In the genomic region with DNA sequence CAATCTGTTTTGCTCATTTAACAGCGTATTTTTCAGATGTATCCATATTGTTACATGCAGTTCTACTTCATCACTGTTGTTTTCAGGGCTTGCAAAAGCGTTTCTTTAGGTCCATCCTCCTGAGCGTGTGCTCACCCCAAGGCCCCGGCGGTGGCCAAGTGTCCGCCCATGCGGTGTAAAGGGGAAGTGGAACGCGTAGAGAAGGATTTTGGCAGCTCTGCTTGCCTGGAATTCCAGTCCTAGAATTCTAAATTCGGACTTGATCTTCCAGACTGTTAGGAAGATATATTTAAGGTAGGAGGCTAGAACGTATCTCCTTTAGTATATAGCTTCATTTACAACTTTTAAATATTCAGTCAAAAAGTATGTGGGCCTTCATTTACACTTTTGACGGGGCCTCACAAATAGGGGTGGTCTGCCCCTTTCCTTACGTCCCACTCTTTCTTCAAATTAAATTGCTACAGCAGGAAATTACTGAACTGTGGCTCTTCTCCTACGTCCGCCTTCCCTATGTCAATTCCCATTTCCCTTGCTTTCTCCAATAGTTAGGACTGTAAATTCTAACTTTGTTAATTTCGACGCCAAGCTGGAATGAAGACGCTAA, we compare ENCODE assay signal across 7 cellular contexts. TPM values are rescaled to one million over a fixed set of nuclear protein-coding genes. Genes with fewer than 3 reads are reported as not detected.
DNase-seq lines count a peak whose midpoint lies in the region; ATAC-seq and TF ChIP-seq lines count a peak whose summit lies in the region.

No MANE protein-coding gene starts in this region.

- peak overlapping the region; percentile 94 for H3K4me3 Mint-ChIP-seq in activated naive CD8-positive, alpha-beta T cell treated with anti-CD3 and anti-CD28 coated beads, Interleukin-2, amount 10 ng/mL, durations not matched to agents 7 days and 5 days

- no peak for TF ChIP-seq POLR2A in prostate gland (IDR thresholded peaks at IDR 0.05)

- no peaks in the 10 kb centered on the region for H3K27me3 Mint-ChIP-seq in activated naive CD8-positive, alpha-beta T cell treated with anti-CD3 and anti-CD28 coated beads, Interleukin-2, amount 10 ng/mL, durations not matched to agents 7 days and 5 days

- H3K36me3 ChIP-seq in right atrium auricular region (no peaks in the 10 kb centered on the region), prostate gland (no peaks in the 10 kb centered on the region)

- DNase-seq in ELF-1 (ENCODE audit: low read depth, low spot score): peak; percentile 70
- DNase-seq in M059J (ENCODE audit: low read depth): peak; percentile 64
- DNase-seq in activated naive CD8-positive, alpha-beta T cell treated with anti-CD3 and anti-CD28 coated beads, Interleukin-2, amount 10 ng/mL, durations not matched to agents 7 days and 5 days: no peak
- no peak for DNase-seq in right atrium auricular region (ENCODE audit: low spot score)
- no peak for DNase-seq in prostate gland (ENCODE audit: low spot score)

- peaks cover 42% of the 10 kb centered on the region for H3K4me1 Mint-ChIP-seq in activated naive CD8-positive, alpha-beta T cell treated with anti-CD3 and anti-CD28 coated beads, Interleukin-2, amount 10 ng/mL, durations not matched to agents 7 days and 5 days

- H3K27ac Mint-ChIP-seq in activated naive CD8-positive, alpha-beta T cell treated with anti-CD3 and anti-CD28 coated beads, Interleukin-2, amount 10 ng/mL, durations not matched to agents 7 days and 5 days: peak overlapping the region; percentile 99

- peak overlapping the region; percentile 92 to 99 for H3K27ac ChIP-seq in right atrium auricular region
- H3K27ac ChIP-seq in prostate gland: peak overlapping the region; percentile 95 to 99

- H3K4me1 ChIP-seq in right atrium auricular region: peaks cover 0 to 40% of the 10 kb centered on the region in 2 donors
- peaks cover 6% of the 10 kb centered on the region for H3K4me1 ChIP-seq in prostate gland (replicated peaks)

- WGBS in prostate gland: 11% methylated on average over 18 of the region's 18 CpGs

- POLR2A ChIA-PET in activated naive CD8-positive, alpha-beta T cell treated with anti-CD3 and anti-CD28 coated beads, Interleukin-2, amount 10 ng/mL, durations not matched to agents 7 days and 5 days (lab: Charles Lee): interaction anchor here (0.6 to 1.6 kb wide), 10 partner anchors 74 to 442 kb away, joined by 3 to 7 read pairs (median 5); a partner anchor contains a TSS

- no peaks in the 10 kb centered on the region for H3K27me3 ChIP-seq in right atrium auricular region
- no peaks in the 10 kb centered on the region for H3K27me3 ChIP-seq in prostate gland (replicated peaks; ENCODE audit: insufficient read depth)

- TF ChIP-seq CTCF in right atrium auricular region (IDR thresholded peaks at IDR 0.05): no peak
- TF ChIP-seq CTCF in prostate gland (IDR thresholded peaks at IDR 0.05): peak in 2 of 4 experiments; percentile 3 to 10

- no peaks in the 10 kb centered on the region for H3K9me3 Mint-ChIP-seq in activated naive CD8-positive, alpha-beta T cell treated with anti-CD3 and anti-CD28 coated beads, Interleukin-2, amount 10 ng/mL, durations not matched to agents 7 days and 5 days

- no peak for ATAC-seq in activated naive CD8-positive, alpha-beta T cell treated with anti-CD3 and anti-CD28 coated beads, Interleukin-2, amount 10 ng/mL, durations not matched to agents 7 days and 5 days (ENCODE audit: low read depth)
- ATAC-seq in HG02623 (IDR thresholded peaks at IDR 0.05; ENCODE audit: unreplicated experiment) (no peak), HG02610 (IDR thresholded peaks at IDR 0.05; ENCODE audit: unreplicated experiment) (no peak)

- H3K4me3 ChIP-seq in right atrium auricular region (peak overlapping the region; percentile 31 to 98), prostate gland (peak overlapping the region; percentile 15 to 96)

- intact Hi-C loops in prostate gland (cut with DNase I): no loop called here

- H3K36me3 Mint-ChIP-seq in activated naive CD8-positive, alpha-beta T cell treated with anti-CD3 and anti-CD28 coated beads, Interleukin-2, amount 10 ng/mL, durations not matched to agents 7 days and 5 days: peaks cover 4% of the 10 kb centered on the region

- no peaks in the 10 kb centered on the region for H3K9me3 ChIP-seq in right atrium auricular region
- no peaks in the 10 kb centered on the region for H3K9me3 ChIP-seq in prostate gland

RNA-seq across cellular contexts. Expression of a gene that starts 0.6 kb away (rescaled TPM):
- total RNA-seq in M059J (2014; rRNA removed; shearing (Covaris generic)): 79.3 and 81.2 TPM in 2 replicates
- total RNA-seq in activated naive CD8-positive, alpha-beta T cell treated with anti-CD3 and anti-CD28 coated beads, Interleukin-2, amount 10 ng/mL, durations not matched to agents 7 days and 5 days: 10 to 100 TPM; 34.1 to 35.3 TPM
- 10 to 100 TPM; 16.3 to 39.5 TPM for total RNA-seq in right atrium auricular region
- total RNA-seq in prostate gland: 10 to 100 TPM; 18.3 to 23.6 TPM

Comparison
In these comparisons a context has a peak if more than half of its experiments do, and no peak if none do; other contexts are left out.
1. DNase-seq: peak in ELF-1 (single experiment) and M059J (single experiment); none in activated naive CD8-positive, alpha-beta T cell treated with anti-CD3 and anti-CD28 coated beads, Interleukin-2, amount 10 ng/mL, durations not matched to agents 7 days and 5 days (single experiment), right atrium auricular region (single experiment) and prostate gland (single experiment).